ENCODE assay signal across 13 cellular contexts in the genomic region with DNA sequence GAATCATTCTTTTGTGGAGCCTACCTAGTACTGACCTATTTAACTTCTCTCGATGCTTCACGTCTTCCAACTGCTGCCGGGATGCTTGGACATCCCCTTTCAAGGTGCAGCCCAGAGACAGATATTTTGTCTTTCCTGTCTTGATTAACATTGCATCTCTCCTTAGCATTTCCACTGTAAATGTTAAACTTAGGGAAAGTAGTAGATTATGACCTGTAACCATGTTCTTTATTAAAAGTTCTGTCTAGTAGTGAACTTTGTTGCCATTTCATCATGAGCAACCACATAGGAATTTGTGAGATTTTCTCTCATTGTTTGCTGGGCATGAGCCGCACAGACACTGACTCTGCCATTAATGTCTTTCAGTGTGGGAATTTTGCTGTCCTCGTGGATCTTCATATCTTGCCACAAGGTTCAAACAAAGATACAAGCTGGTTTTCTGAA.
A peak's percentile ranks its signal among the peaks of the same experiment; 100 is the strongest.
DNase-seq lines count a peak whose midpoint lies in the region; ATAC-seq and TF ChIP-seq lines count a peak whose summit lies in the region.
"Had no signal": no experiment of that assay in that cellular context is flagged by ENCODE, and none has a peak within 500 bp of the region (broad histone marks: within the 10 kb centered on the region; RNA-seq: fewer than 3 reads in every experiment).

No MANE protein-coding gene starts in this region.

- TF ChIP-seq CTCF in esophagus muscularis mucosa (IDR thresholded peaks at IDR 0.05) (no peak), osteoblast (IDR thresholded peaks at IDR 0.05; ENCODE audit: extremely low read depth, low read depth, low read length) (no peak)

- intact Hi-C loops in esophagus muscularis mucosa (cut with DNase I): loop anchor here (10.0 kb wide), 2 partner anchors 89 to 979 kb away; no protein-coding TSS in a partner anchor

- ATAC-seq in HG03097 (IDR thresholded peaks at IDR 0.05; ENCODE audit: low FRiP score, unreplicated experiment) (no peak), GM19395 (IDR thresholded peaks at IDR 0.05; ENCODE audit: unreplicated experiment) (no peak)

- peak overlapping the region; percentile 16 for H3K4me2 ChIP-seq in osteoblast (ENCODE audit: insufficient read depth, low read length)

- H3K9me3 ChIP-seq in esophagus muscularis mucosa (no peaks in the 10 kb centered on the region), osteoblast (ENCODE audit: low read depth, low read length) (no peaks in the 10 kb centered on the region)

- no peak overlapping the region for H2AFZ ChIP-seq in osteoblast (ENCODE audit: low read length)

- in situ Hi-C loops in Caki2 (cut with HindIII; ENCODE audit: low pct_unique_long_range_greater_than_20kb, low sequenced_read_pairs): no loop called here

- H3K79me2 ChIP-seq in osteoblast (ENCODE audit: insufficient read depth, low read length): no peaks in the 10 kb centered on the region

- no peaks in the 10 kb centered on the region for H3K36me3 ChIP-seq in esophagus muscularis mucosa
- no peaks in the 10 kb centered on the region for H3K36me3 ChIP-seq in osteoblast (ENCODE audit: insufficient read depth, low read length)

- H3K4me1 ChIP-seq in esophagus muscularis mucosa (peaks cover 0 to 8% (median 2%) of the 10 kb centered on the region in 4 donors), osteoblast (ENCODE audit: insufficient read depth, low read length) (peaks cover 32% of the 10 kb centered on the region)

- 74% methylated on average over 5 of the region's 5 CpGs for WGBS in esophagus muscularis mucosa

- DNase-seq in Caki2 (ENCODE audit: low read depth): peak; percentile 86
- peak; percentile 77 for DNase-seq in RPMI7951 (ENCODE audit: low read depth)
- DNase-seq in esophagus muscularis mucosa (ENCODE audit: extremely low spot score): peak; percentile 29
- DNase-seq in osteoblast (ENCODE audit: insufficient read length, low spot score, missing footprints): no peak
- no peak for DNase-seq in superior temporal gyrus (ENCODE audit: extremely low spot score)
- DNase-seq in SW480 (ENCODE audit: low spot score): no peak
- DNase-seq: activated effector memory CD4-positive, alpha-beta T cell treated with Interleukin-2 at 50 U/mL for 16 hours; GOT3; KG1; naive B cell; stimulated activated naive CD4-positive, alpha-beta T cell had no signal

- H3K4me3 ChIP-seq in esophagus muscularis mucosa (no peak overlapping the region), osteoblast (ENCODE audit: insufficient read depth, low read length) (no peak overlapping the region)

- TF ChIP-seq POLR2A in esophagus muscularis mucosa (IDR thresholded peaks at IDR 0.05; ENCODE audit: low read depth): no peak

- no peak overlapping the region for H3K27ac ChIP-seq in esophagus muscularis mucosa (replicated peaks in 1 of 4)
- H3K27ac ChIP-seq in osteoblast (ENCODE audit: low read depth, low read length): peak overlapping the region; percentile 59

- no peaks in the 10 kb centered on the region for H3K27me3 ChIP-seq in esophagus muscularis mucosa
- no peaks in the 10 kb centered on the region for H3K27me3 ChIP-seq in osteoblast (ENCODE audit: insufficient read depth, low read length)

- H4K20me1 ChIP-seq in osteoblast (ENCODE audit: insufficient read depth, low read length): no peaks in the 10 kb centered on the region

- TF ChIP-seq EP300 in esophagus muscularis mucosa (IDR thresholded peaks at IDR 0.05): no peak

Comparison
In these comparisons a context has a peak if more than half of its experiments do, and no peak if none do; other contexts are left out.
1. DNase-seq: peak in Caki2 (single experiment), RPMI7951 (single experiment) and esophagus muscularis mucosa (single experiment); none in osteoblast (single experiment), superior temporal gyrus (single experiment) and SW480 (single experiment).